In genomic region chr10:98154076-98154475, GRCh38 we compare ENCODE assay signal across 15 cellular contexts. TPM values are rescaled to one million over a fixed set of nuclear protein-coding genes. Genes with fewer than 3 reads are reported as not detected.
DNase-seq lines count a peak whose midpoint lies in the region; ATAC-seq, FAIRE-seq and TF ChIP-seq lines count a peak whose summit lies in the region.
"Had no signal": no experiment of that assay in that cellular context is flagged by ENCODE, and none has a peak within 500 bp of the region (broad histone marks: within the 10 kb centered on the region; RNA-seq: fewer than 3 reads in every experiment).

No MANE protein-coding gene starts in this region.

- dilution Hi-C loops in IMR-90 (cut with HindIII; ENCODE audit: low sequenced_read_pairs, unreplicated experiment) = no loop called here

- no peak overlapping the region for H2AK5ac ChIP-seq in IMR-90 (ENCODE audit: low read depth, low read length)

- H3K27me3 ChIP-seq in IMR-90 (ENCODE audit: control insufficient read depth, insufficient read depth, low read length) (no peaks in the 10 kb centered on the region), foreskin keratinocyte (no peaks in the 10 kb centered on the region)

- WGBS in IMR-90 (ENCODE audit: extremely low coverage in 2 of 2, insufficient read length in 1 of 2), 2 experiments = 80% methylated on average over 1 of the region's 3 CpGs; no CpG with 5 or more reads in 1 of the 2 experiments

- intact Hi-C loops in IMR-90 (cut with micrococcal nuclease) = no loop called here

- H2BK120ac ChIP-seq in IMR-90 (ENCODE audit: low read depth, low read length) = no peak overlapping the region

- POLR2A ChIA-PET in IMR-90 (lab: Charles Lee; ENCODE audit: unreplicated experiment) = no interaction called here

- DNase-seq in GM12891 (ENCODE audit: insufficient read length, low spot score) (no peak), IMR-90 (no peak), foreskin keratinocyte (no peak), occipital lobe (lab: John Stamatoyannopoulos, UW) (no peak), NCI-H748 (lab: John Stamatoyannopoulos, UW; ENCODE audit: unreplicated experiment) (no peak), nucleus accumbens (lab: John Stamatoyannopoulos, UW) (no peak)
- DNase-seq: Caco-2, KG1, NCI-H1105 treated with DMSO at 0.1 percent for 48 hours, NCI-H187 treated with DMSO at 0.1 percent for 48 hours, NCI-H510A, Right ventricle myocardium superior had no signal

- no peak for TF ChIP-seq RAD21 in IMR-90 (IDR thresholded peaks at IDR 0.05; ENCODE audit: low read length)

- H3K27ac ChIP-seq in IMR-90 (ENCODE audit: insufficient read depth, low read length) = peak overlapping the region; percentile 62; the same call in 1 of the 2 replicates
- H3K27ac ChIP-seq in foreskin keratinocyte = no peak overlapping the region

- H3K27me3 Mint-ChIP-seq in nephron (ENCODE audit: low read depth) = no peaks in the 10 kb centered on the region

- H3K56ac ChIP-seq in IMR-90 (ENCODE audit: extremely low read depth, insufficient read depth, low read length) = no peak overlapping the region

- no peak overlapping the region for H2AFZ ChIP-seq in IMR-90 (replicated peaks; ENCODE audit: low read length, poor library complexity)

- H2BK15ac ChIP-seq in IMR-90 (ENCODE audit: low read depth, low read length) = no peak overlapping the region

- H3K36me3 Mint-ChIP-seq in nephron (ENCODE audit: low read depth) = peaks cover 52% of the 10 kb centered on the region

- no peak overlapping the region for H3K18ac ChIP-seq in IMR-90 (ENCODE audit: low read depth, low read length)

- no TSS peak for BruUV-seq in IMR-90 (replicated peaks; lab: Mats Ljungman, UMichigan)

- peaks cover 26 to 47% of the 10 kb centered on the region in 2 experiments for H3K79me1 ChIP-seq in IMR-90 (ENCODE audit: low read depth in 1 of 2, low read length in 2 of 2)

- no peak overlapping the region for H2BK20ac ChIP-seq in IMR-90 (ENCODE audit: low read depth, low read length)

- H2BK5ac ChIP-seq in IMR-90 (ENCODE audit: low read depth, low read length, poor library complexity, severe bottlenecking) = peak overlapping the region; percentile 63

- H4K20me1 ChIP-seq in IMR-90 (ENCODE audit: insufficient read depth, low read length) = peaks cover 14% of the 10 kb centered on the region; the same call in 1 of the 2 replicates

- no peak overlapping the region for H4K8ac ChIP-seq in IMR-90 (ENCODE audit: low read depth in 2 of 2, low read length in 2 of 2)

- H3K14ac ChIP-seq in IMR-90 (replicated peaks; ENCODE audit: low read depth, low read length) = no peak overlapping the region; the same call in 1 of the 2 replicates

- H3K4me3 ChIP-seq in IMR-90 (ENCODE audit: insufficient read depth, low read depth, low read length) = no peak overlapping the region

- H3K9me3 Mint-ChIP-seq in nephron = peaks cover 27% of the 10 kb centered on the region

- TF ChIP-seq POLR2A in GM12891 (IDR thresholded peaks at IDR 0.05; ENCODE audit: low read depth, low read length) (no peak), IMR-90 (IDR thresholded peaks at IDR 0.05; ENCODE audit: low read depth, low read length) (no peak)

- no peak overlapping the region for H2AK9ac ChIP-seq in IMR-90 (replicated peaks; ENCODE audit: low read depth, low read length, poor library complexity)

- no peak overlapping the region for H3K4me3 Mint-ChIP-seq in nephron

- H3K4me2 ChIP-seq in IMR-90 (ENCODE audit: low read depth, low read length) = peak overlapping the region; percentile 86; the same call in 1 of the 2 replicates

- H3K4ac ChIP-seq in IMR-90 (ENCODE audit: low read depth, low read length) = peak overlapping the region; percentile 36; the same call in 1 of the 2 replicates

- H4K91ac ChIP-seq in IMR-90 (ENCODE audit: insufficient read depth, low read depth, low read length) = no peak overlapping the region

- H3K9me1 ChIP-seq in IMR-90 (ENCODE audit: insufficient read depth, low read length) = peaks cover 12% of the 10 kb centered on the region

- H3K9ac ChIP-seq in IMR-90 (ENCODE audit: low read depth, low read length) = no peak overlapping the region

- peaks cover 12% of the 10 kb centered on the region for H3K4me1 Mint-ChIP-seq in nephron

- CTCF ChIA-PET in IMR-90 (lab: Yijun Ruan, JAX) = interaction anchor here (0.7 kb wide), 1 partner anchor 16 kb away, joined by 7 read pairs; no protein-coding TSS in a partner anchor

- no peak overlapping the region; the same call in 1 of the 2 replicates for H4K5ac ChIP-seq in IMR-90 (ENCODE audit: low read depth, low read length)

- in situ Hi-C loops in IMR-90 (cut with MboI; ENCODE audit: low sequenced_read_pairs) = no loop called here

- H3K23ac ChIP-seq in IMR-90 (ENCODE audit: low read depth, low read length) = no peak overlapping the region

- peak; percentile 5 for FAIRE-seq in GM12891 (lab: Jason Lieb, UNC)

- H3K9me3 ChIP-seq in IMR-90 (ENCODE audit: control insufficient read depth, insufficient read depth, low read length) = 0 out of 2 replicates have a peak, but pooled peaks cover 2% of the 10 kb centered on the region

- peaks cover 7% of the 10 kb centered on the region for H3K4me1 ChIP-seq in IMR-90 (ENCODE audit: control insufficient read depth, insufficient read depth, low read length)
- peaks cover 2% of the 10 kb centered on the region for H3K4me1 ChIP-seq in foreskin keratinocyte
- H3K4me1 ChIP-seq: Caco-2 had no signal

- peak overlapping the region in 2 of 3 experiments; percentile 17 to 38 for H3K27ac Mint-ChIP-seq in nephron

- peak; percentile 22 for ATAC-seq in IMR-90 (ENCODE audit: low read depth)
- peak; percentile 57 for ATAC-seq in foreskin keratinocyte
- no peak for ATAC-seq in GM19035 (IDR thresholded peaks at IDR 0.05; ENCODE audit: unreplicated experiment)
- ATAC-seq: Panc1 had no signal

- peaks cover 3% of the 10 kb centered on the region; the same call in 1 of the 2 replicates for H3K36me3 ChIP-seq in IMR-90 (ENCODE audit: control insufficient read depth, insufficient read depth, low read length)

- TF ChIP-seq CTCF in IMR-90 (conservative IDR thresholded peaks at IDR 0.05; ENCODE audit: low read depth, low read length) (no peak), foreskin keratinocyte (conservative IDR thresholded peaks at IDR 0.05) (no peak), nephron (IDR thresholded peaks at IDR 0.05; ENCODE audit: unreplicated experiment in 3 of 3) (no peak)

TF ChIP-seq in GM12891, 5 proteins besides CTCF, POLR2A, EP300 and RAD21:
- TF ChIP-seq PAX5 (IDR thresholded peaks at IDR 0.05; ENCODE audit: insufficient read depth, low read length, severe bottlenecking) = no peak
- no peak for TF ChIP-seq SPI1 (IDR thresholded peaks at IDR 0.05; ENCODE audit: low read depth, low read length)
- no peak for TF ChIP-seq POU2F2 (IDR thresholded peaks at IDR 0.05; ENCODE audit: low read depth, low read length)
- no peak for TF ChIP-seq POLR2AphosphoS5 (IDR thresholded peaks at IDR 0.05; ENCODE audit: low read depth, low read length)
- no peak for TF ChIP-seq TAF1 (IDR thresholded peaks at IDR 0.05; ENCODE audit: low read depth, low read length)

TF ChIP-seq in IMR-90, 13 proteins besides CTCF, POLR2A, EP300 and RAD21:
- no peak for TF ChIP-seq RFX5 (IDR thresholded peaks at IDR 0.05; ENCODE audit: low read depth, low read length)
TF ChIP-seq in IMR-90: peak in this region for 0.

RNA-seq across cellular contexts. Expression of gene R3HCC1L, which starts 19.6 kb away (rescaled TPM):
- polyA plus RNA-seq in GM12891 (2012; ENCODE audit: low read depth, missing spikeins) = 10.6 TPM
- total RNA-seq in IMR-90 (2012; rRNA removed) = 14.7 and 19.4 TPM in 2 replicates
- 8.0 and 8.3 TPM in 2 replicates for polyA plus RNA-seq in IMR-90 (2012; rRNA removed)
- polyA plus RNA-seq in IMR-90 (2012; cell fraction: cytosol; rRNA removed) = 1.3 and 2.9 TPM in 2 replicates
- 1.8 and 14.6 TPM in 2 replicates for polyA plus RNA-seq in IMR-90 (2012; cell fraction: nucleus; rRNA removed; ENCODE audit: low replicate concordance)
- total RNA-seq in foreskin keratinocyte = 12.6 and 13.9 TPM in 2 replicates
- polyA plus RNA-seq in foreskin keratinocyte = 10.3 and 10.4 TPM in 2 replicates
- total RNA-seq in occipital lobe = 17.3 TPM
